ENCODE assay signal across 19 cellular contexts in genomic region chr15:36594556-36595090, GRCh38.
"Had no signal": no experiment of that assay in that cellular context is flagged by ENCODE, and none has a peak within 500 bp of the region (broad histone marks: within the 10 kb centered on the region; RNA-seq: fewer than 3 reads in every experiment).

No MANE protein-coding gene starts in this region.

- DNase-seq: activated CD4-positive, alpha-beta T cell treated with anti-CD3 and anti-CD28 coated beads, Interleukin-2, amount 50 U/mL, for 48 hours; activated CD4-positive, CD25-positive, alpha-beta regulatory T cell treated with anti-CD3 and anti-CD28 coated beads, Interleukin-2, amount 50 U/mL, for 72 hours; activated gamma-delta T cell; adrenal gland; effector memory CD8-positive, alpha-beta T cell; esophagus squamous epithelium; left colon; stimulated activated CD4-positive, alpha-beta T cell treated with anti-CD3 and anti-CD28 coated beads, Interleukin-12 subunit alpha, Interleukin-12 subunit beta, amount 100 ng/mL, for 4 hours; stimulated activated CD4-positive, alpha-beta T cell treated with anti-CD3 and anti-CD28 coated beads, Interleukin-1b, Interleukin-23, amount 100 ng/mL, for 48 hours; stimulated activated CD8-positive, alpha-beta memory T cell treated with anti-CD3 and anti-CD28 coated beads, Interleukin-4, amount 100 ng/mL, for 48 hours; stimulated activated naive CD4-positive, alpha-beta T cell; thyroid gland had no signal

- H3K27me3 Mint-ChIP-seq: effector memory CD8-positive, alpha-beta T cell; natural killer cell treated with Interleukin-12 subunit alpha and Interleukin-12 subunit beta and Interleukin-15 and Interleukin-18, amount 100 ng/mL, for 72 hours had no signal

- H3K36me3 Mint-ChIP-seq: activated naive CD4-positive, alpha-beta T cell treated with anti-CD3 and anti-CD28 coated beads, Interleukin-2, amount 50 U/mL, for 72 hours; natural killer cell treated with Interleukin-12 subunit alpha and Interleukin-12 subunit beta and Interleukin-15 and Interleukin-18, amount 100 ng/mL, for 72 hours had no signal

- H3K27me3 ChIP-seq: adrenal gland, breast epithelium, esophagus squamous epithelium, hepatocyte, neutrophil, thyroid gland had no signal

- H3K36me3 ChIP-seq: adrenal gland, breast epithelium, esophagus squamous epithelium, neutrophil, thyroid gland had no signal

- H3K27ac Mint-ChIP-seq: activated naive CD4-positive, alpha-beta T cell treated with anti-CD3 and anti-CD28 coated beads, Interleukin-2, amount 50 U/mL, for 72 hours; effector memory CD8-positive, alpha-beta T cell; natural killer cell treated with Interleukin-12 subunit alpha and Interleukin-12 subunit beta and Interleukin-15 and Interleukin-18, amount 100 ng/mL, for 72 hours had no signal

- H3K9ac ChIP-seq: parathyroid adenoma had no signal

- H3K4me2 ChIP-seq: hepatocyte had no signal

- H3K9me3 Mint-ChIP-seq: activated naive CD4-positive, alpha-beta T cell treated with anti-CD3 and anti-CD28 coated beads, Interleukin-2, amount 50 U/mL, for 72 hours; effector memory CD8-positive, alpha-beta T cell; natural killer cell treated with Interleukin-12 subunit alpha and Interleukin-12 subunit beta and Interleukin-15 and Interleukin-18, amount 100 ng/mL, for 72 hours had no signal

- H3K4me1 ChIP-seq: breast epithelium, parathyroid adenoma, thyroid gland had no signal

- H3K9me3 ChIP-seq: adrenal gland, breast epithelium, esophagus squamous epithelium, neutrophil, thyroid gland had no signal

- H3K4me3 Mint-ChIP-seq: effector memory CD8-positive, alpha-beta T cell; natural killer cell treated with Interleukin-12 subunit alpha and Interleukin-12 subunit beta and Interleukin-15 and Interleukin-18, amount 100 ng/mL, for 72 hours had no signal

- H3K4me3 ChIP-seq: adrenal gland, breast epithelium, esophagus squamous epithelium, hepatocyte, lung, thyroid gland had no signal

- H3K79me2 ChIP-seq: parathyroid adenoma had no signal

- H2AFZ ChIP-seq: hepatocyte, parathyroid adenoma had no signal

- ATAC-seq: activated naive CD4-positive, alpha-beta T cell treated with anti-CD3 and anti-CD28 coated beads, Interleukin-2, amount 50 U/mL, for 72 hours; effector memory CD8-positive, alpha-beta T cell; left colon; natural killer cell treated with Interleukin-12 subunit alpha and Interleukin-12 subunit beta and Interleukin-15 and Interleukin-18, amount 100 ng/mL, for 72 hours had no signal

- H3K27ac ChIP-seq: adrenal gland, breast epithelium, esophagus squamous epithelium, hepatocyte, neutrophil, parathyroid adenoma, thyroid gland had no signal
